In the genomic region with DNA sequence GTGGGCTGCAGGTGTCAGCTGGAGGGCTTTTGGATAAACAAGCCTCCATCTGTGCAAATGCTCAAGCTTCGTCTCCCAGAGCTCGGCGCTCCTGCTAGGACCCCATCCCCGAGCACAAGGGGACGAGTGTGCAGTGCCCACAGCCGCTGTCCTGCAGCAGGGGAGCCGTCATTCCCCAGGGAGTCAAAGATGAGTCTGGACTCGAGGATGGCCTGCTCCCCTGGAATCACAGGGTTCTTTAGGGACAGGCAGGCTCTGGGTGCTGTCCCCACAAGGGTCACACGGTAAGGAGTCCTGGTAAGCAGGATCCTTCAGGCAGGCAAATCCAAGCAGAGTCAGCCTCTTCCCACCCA, we compare ENCODE assay signal across 1 cellular context.
TF ChIP-seq lines count a peak whose summit lies in the region.

No MANE protein-coding gene starts in this region.

TF ChIP-seq in H1, 55 proteins besides CTCF, POLR2A, EP300 and RAD21:
- TF ChIP-seq TAF7 (optimal IDR thresholded peaks at IDR 0.05; ENCODE audit: borderline replicate concordance, low read depth, low read length) (no peak), YY1 (IDR thresholded peaks at IDR 0.05; ENCODE audit: low read depth, low read length) (no peak), POLR2AphosphoS5 (IDR thresholded peaks at IDR 0.05; ENCODE audit: low read depth, low read length) (0 out of 2 replicates have a peak, but pooled peaks have one; percentile 21)
